In genomic region chrX:123188081-123188480, GRCh38 we compare ENCODE assay signal across 20 cellular contexts. TPM values are rescaled to one million over a fixed set of nuclear protein-coding genes. Genes with fewer than 3 reads are reported as not detected.
"Had no signal": no experiment of that assay in that cellular context is flagged by ENCODE, and none has a peak within 500 bp of the region (broad histone marks: within the 10 kb centered on the region; RNA-seq: fewer than 3 reads in every experiment).

No MANE protein-coding gene starts in this region.

- H3K9me3 Mint-ChIP-seq: activated naive CD4-positive, alpha-beta T cell treated with anti-CD3 and anti-CD28 coated beads, Interleukin-2, amount 10 ng/mL, durations not matched to agents 7 days and 5 days; activated T-helper 1 cell treated with anti-CD3 and anti-CD28 coated beads, Interleukin-12 subunit alpha, Interleukin-12 subunit beta, Interleukin-2, Interleukin-4 antibody, amounts not matched to agents 30 ng/mL and 10 ng/mL and 1 ng/mL, durations not matched to agents 14 hours and 24 hours and 36 hours; type B pancreatic cell had no signal

- H3K4me3 Mint-ChIP-seq: activated CD4-positive, alpha-beta T cell treated with anti-CD3 and anti-CD28 coated beads for 36 hours; activated CD8-positive, alpha-beta T cell treated with anti-CD3 and anti-CD28 coated beads, Interleukin-2, amount 10 ng/mL, durations not matched to agents 7 days and 5 days; activated naive CD4-positive, alpha-beta T cell treated with anti-CD3 and anti-CD28 coated beads, Interleukin-2, amount 10 ng/mL, durations not matched to agents 7 days and 5 days; activated T-helper 1 cell treated with anti-CD3 and anti-CD28 coated beads, Interleukin-12 subunit alpha, Interleukin-12 subunit beta, Interleukin-2, Interleukin-4 antibody, amounts not matched to agents 30 ng/mL and 10 ng/mL and 1 ng/mL, durations not matched to agents 14 hours and 24 hours and 36 hours; nephron progenitor cell; type B pancreatic cell had no signal

- H3K27ac Mint-ChIP-seq: activated CD4-positive, alpha-beta T cell treated with anti-CD3 and anti-CD28 coated beads for 36 hours; activated CD8-positive, alpha-beta T cell treated with anti-CD3 and anti-CD28 coated beads, Interleukin-2, amount 10 ng/mL, durations not matched to agents 7 days and 5 days; activated naive CD4-positive, alpha-beta T cell treated with anti-CD3 and anti-CD28 coated beads, Interleukin-2, amount 10 ng/mL, durations not matched to agents 7 days and 5 days; activated T-helper 1 cell treated with anti-CD3 and anti-CD28 coated beads, Interleukin-12 subunit alpha, Interleukin-12 subunit beta, Interleukin-2, Interleukin-4 antibody, amounts not matched to agents 30 ng/mL and 10 ng/mL and 1 ng/mL, durations not matched to agents 14 hours and 24 hours and 36 hours; nephron progenitor cell; type B pancreatic cell had no signal

- H3K36me3 Mint-ChIP-seq: activated naive CD4-positive, alpha-beta T cell treated with anti-CD3 and anti-CD28 coated beads, Interleukin-2, amount 10 ng/mL, durations not matched to agents 7 days and 5 days; type B pancreatic cell had no signal

- DNase-seq: activated CD4-positive, alpha-beta T cell treated with anti-CD3 and anti-CD28 coated beads for 36 hours; activated CD8-positive, alpha-beta T cell treated with anti-CD3 and anti-CD28 coated beads, Interleukin-2, amount 10 ng/mL, durations not matched to agents 7 days and 5 days; activated naive CD4-positive, alpha-beta T cell treated with anti-CD3 and anti-CD28 coated beads, Interleukin-2, amount 10 ng/mL, durations not matched to agents 7 days and 5 days; body of pancreas; cerebellar nuclear complex; dermis blood vessel endothelial cell; gastrocnemius medialis; left ventricle myocardium inferior; nephron progenitor cell; psoas muscle; stimulated activated CD4-positive, alpha-beta T cell treated with anti-CD3 and anti-CD28 coated beads, Interleukin-12 subunit alpha, Interleukin-12 subunit beta, amount 100 ng/mL, for 4 hours; stimulated activated naive CD4-positive, alpha-beta T cell treated with Interleukin-2 at 50 U/mL for 16 hours; SW 1271 had no signal

- ATAC-seq: activated CD4-positive, alpha-beta T cell treated with anti-CD3 and anti-CD28 coated beads for 36 hours; activated CD8-positive, alpha-beta T cell treated with anti-CD3 and anti-CD28 coated beads, Interleukin-2, amount 10 ng/mL, durations not matched to agents 7 days and 5 days; body of pancreas; psoas muscle; sciatic nerve had no signal

- H3K4me1 Mint-ChIP-seq: activated naive CD4-positive, alpha-beta T cell treated with anti-CD3 and anti-CD28 coated beads, Interleukin-2, amount 10 ng/mL, durations not matched to agents 7 days and 5 days had no signal

- H3K27me3 ChIP-seq: adrenal gland, body of pancreas had no signal

- H3K9me3 ChIP-seq: adrenal gland, body of pancreas, esophagus muscularis mucosa, gastrocnemius medialis, left ventricle myocardium inferior, psoas muscle, suprapubic skin had no signal

- H3K4me1 ChIP-seq: adrenal gland, gastrocnemius medialis, left ventricle myocardium inferior, psoas muscle had no signal

- H3K36me3 ChIP-seq: adrenal gland, esophagus muscularis mucosa, gastrocnemius medialis, left ventricle myocardium inferior, suprapubic skin had no signal

- H3K4me3 ChIP-seq: adrenal gland, body of pancreas, esophagus muscularis mucosa, gastrocnemius medialis, left ventricle myocardium inferior, psoas muscle, suprapubic skin had no signal

- H3K27ac ChIP-seq: adrenal gland, body of pancreas, esophagus muscularis mucosa, gastrocnemius medialis, left ventricle myocardium inferior, psoas muscle, suprapubic skin, VCaP had no signal

RNA-seq across cellular contexts. Expression of gene GRIA3, which starts 4.0 kb away (rescaled TPM):
- total RNA-seq: activated CD4-positive, alpha-beta T cell treated with anti-CD3 and anti-CD28 coated beads for 36 hours; activated CD8-positive, alpha-beta T cell treated with anti-CD3 and anti-CD28 coated beads, Interleukin-2, amount 10 ng/mL, durations not matched to agents 7 days and 5 days; activated T-helper 1 cell treated with anti-CD3 and anti-CD28 coated beads, Interleukin-12 subunit alpha, Interleukin-12 subunit beta, Interleukin-2, Interleukin-4 antibody, amounts not matched to agents 30 ng/mL and 10 ng/mL and 1 ng/mL, durations not matched to agents 14 hours and 24 hours and 36 hours had no signal
